8 cellular contexts compared by ENCODE assay signal in genomic region chr12:38921025-38921677, GRCh38. TPM values are rescaled to one million over a fixed set of nuclear protein-coding genes. Genes with fewer than 3 reads are reported as not detected.
DNase-seq lines count a peak whose midpoint lies in the region; ATAC-seq and TF ChIP-seq lines count a peak whose summit lies in the region.

No MANE protein-coding gene starts in this region.

- H3K27me3 Mint-ChIP-seq in chondrocyte (ENCODE audit: low read depth) (peaks cover 10% of the 10 kb centered on the region), mesothelial cell of epicardium (ENCODE audit: low read depth) (no peaks in the 10 kb centered on the region)
- no peaks in the 10 kb centered on the region for H3K27me3 Mint-ChIP-seq in CD8-positive, alpha-beta T cell (ENCODE audit: low read depth)

- intact Hi-C loops in CD8-positive, alpha-beta T cell (cut with DNase I, micrococcal nuclease), result no loop called here

- H3K27ac Mint-ChIP-seq in chondrocyte (ENCODE audit: unreplicated experiment) (no peak overlapping the region), mesothelial cell of epicardium (no peak overlapping the region)
- H3K27ac Mint-ChIP-seq in CD8-positive, alpha-beta T cell, result no peak overlapping the region

- peak; percentile 9 for DNase-seq in GM04503 (ENCODE audit: low read depth)
- peak; percentile 52 for DNase-seq in HPDE6-E6E7 (ENCODE audit: extremely low spot score)
- peak; percentile 52 for DNase-seq in RPMI7951 (ENCODE audit: low read depth)
- DNase-seq in chondrocyte (ENCODE audit: low spot score), result no peak
- DNase-seq in mesothelial cell of epicardium (ENCODE audit: low spot score in 2 of 2, unreplicated experiment in 2 of 2), result no peak
- DNase-seq in GM19240 (ENCODE audit: insufficient read length, low spot score), result no peak
- DNase-seq in CD8-positive, alpha-beta T cell, result no peak

- no peaks in the 10 kb centered on the region for H3K36me3 ChIP-seq in CD8-positive, alpha-beta T cell (ENCODE audit: insufficient read depth, low read length)

- H3K4me1 Mint-ChIP-seq in chondrocyte (ENCODE audit: low read depth) (no peaks in the 10 kb centered on the region), mesothelial cell of epicardium (no peaks in the 10 kb centered on the region)
- H3K4me1 Mint-ChIP-seq in CD8-positive, alpha-beta T cell (ENCODE audit: low read depth), result no peaks in the 10 kb centered on the region

- H3K27ac ChIP-seq in CD8-positive, alpha-beta T cell (ENCODE audit: low read depth, low read length), result no peak overlapping the region

- H3K27me3 ChIP-seq in CD8-positive, alpha-beta T cell (ENCODE audit: insufficient read depth, low read length), result no peaks in the 10 kb centered on the region

- no peak overlapping the region for H3K4me3 ChIP-seq in CD8-positive, alpha-beta T cell (ENCODE audit: low read depth, low read length)

- TF ChIP-seq CTCF in chondrocyte (IDR thresholded peaks at IDR 0.05) (peak; percentile 80), mesothelial cell of epicardium (IDR thresholded peaks at IDR 0.05; ENCODE audit: unreplicated experiment) (peak; percentile 59)
- no peak for TF ChIP-seq CTCF in CD8-positive, alpha-beta T cell (IDR thresholded peaks at IDR 0.05)

- CTCF ChIA-PET in CD8-positive, alpha-beta T cell (lab: Charles Lee), result interaction anchor here (0.9 kb wide), 1 partner anchor 15 kb away, joined by 3 read pairs; no protein-coding TSS in a partner anchor

- H3K36me3 Mint-ChIP-seq in chondrocyte (ENCODE audit: low read depth) (no peaks in the 10 kb centered on the region), mesothelial cell of epicardium (no peaks in the 10 kb centered on the region)
- H3K36me3 Mint-ChIP-seq in CD8-positive, alpha-beta T cell, result no peaks in the 10 kb centered on the region

- no peaks in the 10 kb centered on the region for H3K9me3 ChIP-seq in CD8-positive, alpha-beta T cell (ENCODE audit: low read length)

- POLR2A ChIA-PET in CD8-positive, alpha-beta T cell (lab: Charles Lee), result no interaction called here

- peak; percentile 80 for ATAC-seq in GM21423 (IDR thresholded peaks at IDR 0.05; ENCODE audit: unreplicated experiment)
- no peak for ATAC-seq in CD8-positive, alpha-beta T cell

- no peaks in the 10 kb centered on the region for H3K4me1 ChIP-seq in CD8-positive, alpha-beta T cell (ENCODE audit: insufficient read depth, low read length)

- no peak overlapping the region for H3K4me3 Mint-ChIP-seq in chondrocyte (ENCODE audit: unreplicated experiment)
- no peak overlapping the region for H3K4me3 Mint-ChIP-seq in mesothelial cell of epicardium
- no peak overlapping the region for H3K4me3 Mint-ChIP-seq in CD8-positive, alpha-beta T cell

- peaks cover 3% of the 10 kb centered on the region for H3K9me3 Mint-ChIP-seq in chondrocyte (ENCODE audit: low read depth)
- H3K9me3 Mint-ChIP-seq in mesothelial cell of epicardium, result peaks cover 4% of the 10 kb centered on the region
- no peaks in the 10 kb centered on the region for H3K9me3 Mint-ChIP-seq in CD8-positive, alpha-beta T cell

RNA-seq across cellular contexts. Expression of gene CPNE8, which starts 15.8 kb away (rescaled TPM):
- total RNA-seq in RPMI7951 (2014; rRNA removed; shearing (Covaris generic)), result 14.4 and 14.5 TPM in 2 replicates
- 8.0 to 10.6 TPM (median 10.3 TPM) in 3 replicates for total RNA-seq in chondrocyte
- total RNA-seq in mesothelial cell of epicardium, result 5.6 to 8.8 TPM (median 8.1 TPM) in 3 replicates
- 1 to 10 TPM; 1.0 to 1.1 TPM for total RNA-seq in CD8-positive, alpha-beta T cell

Comparison
In these comparisons a context has a peak if more than half of its experiments do, and no peak if none do; other contexts are left out.
1. DNase-seq: peak in GM04503 (single experiment), HPDE6-E6E7 (single experiment) and RPMI7951 (single experiment); none in chondrocyte (single experiment), mesothelial cell of epicardium (0 of 2), GM19240 (single experiment) and CD8-positive, alpha-beta T cell (0 of 7).